18 cellular contexts compared by ENCODE assay signal in the genomic region with DNA sequence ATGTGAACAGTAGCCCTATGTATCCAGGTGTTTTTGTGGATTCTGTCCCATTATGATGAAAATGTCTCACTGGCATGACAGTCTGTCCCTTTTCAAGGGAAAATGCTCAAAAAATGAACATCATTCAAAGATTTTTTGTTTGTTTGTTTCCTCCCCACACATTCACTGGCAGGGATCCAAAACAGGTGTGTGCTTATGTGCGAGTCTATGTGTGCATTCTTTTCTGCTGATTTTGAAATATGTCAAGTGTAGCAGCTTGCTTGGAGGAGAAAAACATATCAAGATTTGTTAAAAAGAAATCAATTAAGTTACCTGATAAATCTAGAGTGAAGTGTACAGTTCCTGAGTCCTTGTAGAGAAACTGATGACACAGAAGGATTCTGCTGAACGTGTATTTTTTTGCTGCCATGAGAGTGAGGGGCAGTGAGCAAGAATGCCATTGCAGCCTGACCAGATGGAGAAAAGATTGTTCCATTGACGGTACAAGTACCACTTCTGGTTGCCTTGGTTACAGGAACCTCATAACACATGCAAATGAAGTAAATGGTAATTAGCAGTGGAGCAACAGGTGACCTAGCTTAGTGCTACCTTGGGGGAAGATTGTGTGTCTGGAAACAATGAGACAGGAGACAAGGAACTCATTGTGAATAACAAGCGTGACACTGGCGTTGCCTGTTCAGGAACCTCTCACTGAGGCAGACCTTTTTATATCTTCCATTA.
"Had no signal": no experiment of that assay in that cellular context is flagged by ENCODE, and none has a peak within 500 bp of the region (broad histone marks: within the 10 kb centered on the region; RNA-seq: fewer than 3 reads in every experiment).

No MANE protein-coding gene starts in this region.

- H3K9ac ChIP-seq: neural progenitor cell had no signal

- H3K36me3 ChIP-seq: colonic mucosa, neural progenitor cell had no signal

- DNase-seq: activated CD4-positive, alpha-beta memory T cell treated with anti-CD3 and anti-CD28 coated beads, Interleukin-2, amount 10 ng/mL, durations not matched to agents 7 days and 5 days; activated CD4-positive, alpha-beta T cell treated with anti-CD3 and anti-CD28 coated beads for 4 hours; activated effector memory CD4-positive, alpha-beta T cell treated with Interleukin-2 at 50 U/mL for 16 hours; activated T-cell treated with anti-CD3 and anti-CD28 coated beads, Interleukin-2, amount 50 U/mL, for 4 hours; central memory CD4-positive, alpha-beta T cell; colonic mucosa; foreskin fibroblast; glutamatergic neuron; left cardiac atrium; naive B cell; psoas muscle; stimulated activated naive CD8-positive, alpha-beta T cell treated with anti-CD3 and anti-CD28 coated beads, Interleukin-15, amount 100 ng/mL, for 72 hours; testis had no signal

- H3K27ac ChIP-seq: colonic mucosa, neural progenitor cell, psoas muscle, testis had no signal

- H3K4me1 ChIP-seq: colonic mucosa, neural progenitor cell, psoas muscle, testis had no signal

- H2AFZ ChIP-seq: neural progenitor cell had no signal

- H3K4me2 ChIP-seq: neural progenitor cell had no signal

- H3K27me3 ChIP-seq: colonic mucosa, neural progenitor cell, testis had no signal

- H3K9me3 ChIP-seq: colonic mucosa, testis had no signal

- ATAC-seq: activated naive CD4-positive, alpha-beta T cell treated with anti-CD3 and anti-CD28 coated beads, Interleukin-2, amount 50 U/mL, for 72 hours; activated T-cell treated with anti-CD3 and anti-CD28 coated beads, Interleukin-2, amount 50 U/mL, for 4 hours; left cardiac atrium; psoas muscle; sciatic nerve; stimulated activated naive CD8-positive, alpha-beta T cell treated with anti-CD3 and anti-CD28 coated beads, Interleukin-15, amount 100 ng/mL, for 72 hours; WTC11 had no signal

- H3K4me3 ChIP-seq: colonic mucosa, neural progenitor cell, psoas muscle, testis had no signal

- FAIRE-seq: TTC549 had no signal
